ENCODE assay signal across 19 cellular contexts in the genomic region with DNA sequence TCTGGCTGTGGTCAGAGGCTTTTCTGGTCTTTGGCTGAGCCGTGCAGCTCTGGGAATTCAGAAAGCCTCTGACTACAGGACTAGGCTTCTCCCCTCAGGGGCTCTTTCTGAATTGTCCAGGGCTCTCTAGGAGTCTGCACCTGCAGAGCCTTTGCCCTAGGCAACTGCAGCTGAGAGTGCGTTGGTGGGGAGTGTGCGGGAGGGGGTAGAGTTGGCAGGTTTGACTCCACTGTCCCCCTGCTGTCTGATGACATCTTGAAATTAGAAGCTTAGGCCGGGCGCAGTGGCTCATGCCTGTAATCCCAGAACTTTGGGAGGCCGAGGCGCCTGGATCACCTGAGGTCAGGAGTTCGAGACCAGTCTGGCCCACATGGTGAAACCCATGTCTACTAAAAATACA. TPM values are rescaled to one million over a fixed set of nuclear protein-coding genes. Genes with fewer than 3 reads are reported as not detected.
DNase-seq lines count a peak whose midpoint lies in the region; ATAC-seq and TF ChIP-seq lines count a peak whose summit lies in the region.
"Had no signal": no experiment of that assay in that cellular context is flagged by ENCODE, and none has a peak within 500 bp of the region (broad histone marks: within the 10 kb centered on the region; RNA-seq: fewer than 3 reads in every experiment).

No MANE protein-coding gene starts in this region.

- ATAC-seq in RWPE2 (ENCODE audit: low read depth) (0 out of 3 replicates have a peak, but pooled peaks have one; percentile 11), GM18498 (IDR thresholded peaks at IDR 0.05; ENCODE audit: unreplicated experiment) (no peak), HG03139 (IDR thresholded peaks at IDR 0.05; ENCODE audit: unreplicated experiment) (no peak)
- ATAC-seq: A549; CD8-positive, alpha-beta T cell; HCT116; T-cell had no signal

- DNase-seq in ELF-1 (ENCODE audit: low read depth, low spot score) (peak; percentile 90), NCI-H146 (lab: John Stamatoyannopoulos, UW) (peak; percentile 93), RWPE2 (ENCODE audit: low spot score) (no peak), G401 (ENCODE audit: low spot score) (no peak), DMS53 treated with DMSO at 0.1 percent for 48 hours (lab: John Stamatoyannopoulos, UW; ENCODE audit: unreplicated experiment) (no peak)
- DNase-seq: DMS53, GOT3, NCI-H2029 treated with DMSO at 0.1 percent for 48 hours, NCI-H524, Peyer's patch, Right ventricle myocardium superior, T-cell had no signal

- in situ Hi-C loops in G401 (cut with HindIII; ENCODE audit: low sequenced_read_pairs): no loop called here

- H3K27me3 ChIP-seq in BLaER1 (no peaks in the 10 kb centered on the region), RWPE2 (ENCODE audit: insufficient read depth, poor library complexity, severe bottlenecking) (no peaks in the 10 kb centered on the region)
- H3K27me3 ChIP-seq: Peyer's patch had no signal

- H3K4me3 ChIP-seq in BLaER1: no peak overlapping the region
- H3K4me3 ChIP-seq in RWPE2 (ENCODE audit: severe bottlenecking): no peak overlapping the region
- H3K4me3 ChIP-seq: A549, Peyer's patch, SK-N-MC had no signal

- H3K4me1 ChIP-seq in BLaER1: peaks cover 50% of the 10 kb centered on the region
- no peaks in the 10 kb centered on the region for H3K4me1 ChIP-seq in RWPE2 (ENCODE audit: insufficient read depth, poor library complexity, severe bottlenecking)
- H3K4me1 ChIP-seq: A549, Peyer's patch had no signal

- no peaks in the 10 kb centered on the region for H4K20me1 ChIP-seq in BLaER1

- H3K4me2 ChIP-seq in BLaER1: peak overlapping the region; percentile 84
- H3K4me2 ChIP-seq: A549 had no signal

- TF ChIP-seq CTCF in RWPE2 (IDR thresholded peaks at IDR 0.05; ENCODE audit: poor library complexity, severe bottlenecking): no peak

- H3K9me3 ChIP-seq in BLaER1 (peaks cover 19% of the 10 kb centered on the region), RWPE2 (ENCODE audit: severe bottlenecking) (no peaks in the 10 kb centered on the region)

- no peak overlapping the region for H3K9ac ChIP-seq in BLaER1

- H3K36me3 ChIP-seq in BLaER1 (peaks cover 29% of the 10 kb centered on the region), RWPE2 (ENCODE audit: low read depth) (no peaks in the 10 kb centered on the region)

- H3K27ac ChIP-seq in BLaER1: peak overlapping the region; percentile 61
- H3K27ac ChIP-seq in RWPE2 (ENCODE audit: poor library complexity, severe bottlenecking): no peak overlapping the region
- H3K27ac ChIP-seq: A549, Peyer's patch, SK-N-MC had no signal

RNA-seq across cellular contexts. Expression of gene KIAA1614, which starts 32.9 kb away (rescaled TPM):
- 0.07 and 0.31 TPM in 2 replicates for total RNA-seq in G401 (2014; rRNA removed; shearing (Covaris generic))

Comparison
In these comparisons a context has a peak if more than half of its experiments do, and no peak if none do; other contexts are left out.
1. DNase-seq: peak in ELF-1 (single experiment) and NCI-H146 (single experiment); none in RWPE2 (single experiment), G401 (single experiment) and DMS53 treated with DMSO at 0.1 percent for 48 hours (single experiment).